Comparison of ENCODE assay signal across 1 cellular context in the genomic region with DNA sequence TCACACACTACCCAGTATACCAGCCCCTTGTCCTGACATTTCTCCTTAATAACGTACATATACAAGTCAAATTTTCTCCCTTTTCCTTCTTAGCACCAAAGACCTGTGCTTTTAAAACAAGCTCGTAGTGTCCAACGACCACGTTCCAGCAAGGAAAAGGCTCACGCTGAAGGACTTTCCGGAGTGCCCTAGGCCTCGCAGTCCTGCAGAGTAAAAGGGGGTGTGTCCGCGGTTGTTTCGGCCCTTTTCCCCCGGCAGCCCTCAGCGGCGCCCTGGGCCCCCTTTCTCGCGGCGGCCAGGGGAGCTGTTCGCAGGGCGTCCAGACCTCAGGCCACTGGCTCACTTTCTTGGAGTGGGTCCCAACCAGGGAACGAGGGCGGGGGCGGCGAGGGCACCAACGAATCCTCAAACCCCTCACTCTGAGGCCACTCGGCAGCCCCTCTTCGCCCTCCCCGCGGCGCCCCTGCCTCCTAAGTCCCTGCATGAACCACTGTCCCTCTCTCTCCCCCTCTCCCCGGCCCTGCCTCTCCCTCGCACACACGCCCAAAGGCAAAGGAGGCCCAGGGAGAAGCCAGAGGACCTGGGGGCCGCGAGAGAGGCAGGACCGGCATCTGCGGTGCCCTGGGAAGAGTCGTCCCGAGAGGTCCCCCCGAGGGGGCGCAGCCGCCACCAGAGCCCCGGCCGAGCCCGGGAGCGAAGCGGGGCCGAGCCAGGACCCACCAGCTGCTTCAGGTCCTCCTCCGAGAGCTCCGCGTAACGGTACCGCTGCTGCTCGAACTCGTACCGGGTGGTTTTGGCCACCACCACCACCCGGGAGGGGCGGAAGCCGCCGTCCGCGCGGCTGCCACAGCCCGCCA.
TF ChIP-seq lines count a peak whose summit lies in the region.

No MANE protein-coding gene starts in this region.

TF ChIP-seq in HepG2, 621 proteins besides CTCF, POLR2A, EP300 and RAD21 (continued from another document and continues in another):
- TF ChIP-seq CC2D1A (CRISPR knock-in tag; IDR thresholded peaks at IDR 0.05) (no peak), KAT7 (CRISPR knock-in tag; IDR thresholded peaks at IDR 0.05; ENCODE audit: borderline replicate concordance) (0 out of 2 replicates have a peak, but pooled peaks have one; percentile 40), ZNF598 (CRISPR knock-in tag; IDR thresholded peaks at IDR 0.05; ENCODE audit: borderline replicate concordance) (0 out of 2 replicates have a peak, but pooled peaks have one; percentile 61), ZNF264 (CRISPR knock-in tag; IDR thresholded peaks at IDR 0.05) (0 out of 2 replicates have a peak, but pooled peaks have one; percentile 13), KDM5B (CRISPR knock-in tag; IDR thresholded peaks at IDR 0.05; ENCODE audit: borderline replicate concordance) (0 out of 2 replicates have a peak, but pooled peaks have one; percentile 2), HNRNPL (IDR thresholded peaks at IDR 0.05; ENCODE audit: low read depth, low read length) (0 out of 2 replicates have a peak, but pooled peaks have one; percentile 36), PHF8 (CRISPR knock-in tag; IDR thresholded peaks at IDR 0.05) (peak; percentile 75), XRCC5 (optimal IDR thresholded peaks at IDR 0.05; ENCODE audit: low read length) (peak; percentile 47), KLF13 (CRISPR knock-in tag; IDR thresholded peaks at IDR 0.05) (peak; percentile 94; the same call in 1 of the 2 replicates), NFKBIZ (CRISPR knock-in tag; IDR thresholded peaks at IDR 0.05) (0 out of 2 replicates have a peak, but pooled peaks have one; percentile 31), CHD2 (IDR thresholded peaks at IDR 0.05; ENCODE audit: low read depth, low read length) (no peak), ZNF292 (CRISPR knock-in tag; IDR thresholded peaks at IDR 0.05; ENCODE audit: borderline replicate concordance, low read depth) (peak; percentile 57), IRF2 (CRISPR knock-in tag; IDR thresholded peaks at IDR 0.05) (0 out of 2 replicates have a peak, but pooled peaks have one; percentile 23), RBFOX2 (IDR thresholded peaks at IDR 0.05; ENCODE audit: low read depth, low read length) (peak; percentile 53), POLR2AphosphoS5 (IDR thresholded peaks at IDR 0.05; ENCODE audit: low read depth, low read length) (0 out of 2 replicates have a peak, but pooled peaks have one; percentile 26), TBX2 (CRISPR knock-in tag; IDR thresholded peaks at IDR 0.05; ENCODE audit: borderline replicate concordance) (peak; percentile 51; the same call in 1 of the 2 replicates), ZNF225 (CRISPR knock-in tag; IDR thresholded peaks at IDR 0.05) (0 out of 2 replicates have a peak, but pooled peaks have one; percentile 47), ZFP90 (CRISPR knock-in tag; IDR thresholded peaks at IDR 0.05; ENCODE audit: borderline replicate concordance) (peak; percentile 45; the same call in 1 of the 2 replicates), POLR2AphosphoS2 (IDR thresholded peaks at IDR 0.05; ENCODE audit: low read depth, low read length) (no peak)
- TF ChIP-seq, protein P1, sequence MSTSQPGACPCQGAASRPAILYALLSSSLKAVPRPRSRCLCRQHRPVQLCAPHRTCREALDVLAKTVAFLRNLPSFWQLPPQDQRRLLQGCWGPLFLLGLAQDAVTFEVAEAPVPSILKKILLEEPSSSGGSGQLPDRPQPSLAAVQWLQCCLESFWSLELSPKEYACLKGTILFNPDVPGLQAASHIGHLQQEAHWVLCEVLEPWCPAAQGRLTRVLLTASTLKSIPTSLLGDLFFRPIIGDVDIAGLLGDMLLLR (CRISPR knock-in tag; IDR thresholded peaks at IDR 0.05) = peak; percentile 46; the same call in 1 of the 2 replicates
- TF ChIP-seq, protein P2, sequence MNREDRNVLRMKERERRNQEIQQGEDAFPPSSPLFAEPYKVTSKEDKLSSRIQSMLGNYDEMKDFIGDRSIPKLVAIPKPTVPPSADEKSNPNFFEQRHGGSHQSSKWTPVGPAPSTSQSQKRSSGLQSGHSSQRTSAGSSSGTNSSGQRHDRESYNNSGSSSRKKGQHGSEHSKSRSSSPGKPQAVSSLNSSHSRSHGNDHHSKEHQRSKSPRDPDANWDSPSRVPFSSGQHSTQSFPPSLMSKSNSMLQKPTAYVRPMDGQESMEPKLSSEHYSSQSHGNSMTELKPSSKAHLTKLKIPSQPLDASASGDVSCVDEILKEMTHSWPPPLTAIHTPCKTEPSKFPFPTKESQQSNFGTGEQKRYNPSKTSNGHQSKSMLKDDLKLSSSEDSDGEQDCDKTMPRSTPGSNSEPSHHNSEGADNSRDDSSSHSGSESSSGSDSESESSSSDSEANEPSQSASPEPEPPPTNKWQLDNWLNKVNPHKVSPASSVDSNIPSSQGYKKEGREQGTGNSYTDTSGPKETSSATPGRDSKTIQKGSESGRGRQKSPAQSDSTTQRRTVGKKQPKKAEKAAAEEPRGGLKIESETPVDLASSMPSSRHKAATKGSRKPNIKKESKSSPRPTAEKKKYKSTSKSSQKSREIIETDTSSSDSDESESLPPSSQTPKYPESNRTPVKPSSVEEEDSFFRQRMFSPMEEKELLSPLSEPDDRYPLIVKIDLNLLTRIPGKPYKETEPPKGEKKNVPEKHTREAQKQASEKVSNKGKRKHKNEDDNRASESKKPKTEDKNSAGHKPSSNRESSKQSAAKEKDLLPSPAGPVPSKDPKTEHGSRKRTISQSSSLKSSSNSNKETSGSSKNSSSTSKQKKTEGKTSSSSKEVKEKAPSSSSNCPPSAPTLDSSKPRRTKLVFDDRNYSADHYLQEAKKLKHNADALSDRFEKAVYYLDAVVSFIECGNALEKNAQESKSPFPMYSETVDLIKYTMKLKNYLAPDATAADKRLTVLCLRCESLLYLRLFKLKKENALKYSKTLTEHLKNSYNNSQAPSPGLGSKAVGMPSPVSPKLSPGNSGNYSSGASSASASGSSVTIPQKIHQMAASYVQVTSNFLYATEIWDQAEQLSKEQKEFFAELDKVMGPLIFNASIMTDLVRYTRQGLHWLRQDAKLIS (CRISPR knock-in tag; IDR thresholded peaks at IDR 0.05) = 0 out of 2 replicates have a peak, but pooled peaks have one; percentile 51
- TF ChIP-seq, protein P3, sequence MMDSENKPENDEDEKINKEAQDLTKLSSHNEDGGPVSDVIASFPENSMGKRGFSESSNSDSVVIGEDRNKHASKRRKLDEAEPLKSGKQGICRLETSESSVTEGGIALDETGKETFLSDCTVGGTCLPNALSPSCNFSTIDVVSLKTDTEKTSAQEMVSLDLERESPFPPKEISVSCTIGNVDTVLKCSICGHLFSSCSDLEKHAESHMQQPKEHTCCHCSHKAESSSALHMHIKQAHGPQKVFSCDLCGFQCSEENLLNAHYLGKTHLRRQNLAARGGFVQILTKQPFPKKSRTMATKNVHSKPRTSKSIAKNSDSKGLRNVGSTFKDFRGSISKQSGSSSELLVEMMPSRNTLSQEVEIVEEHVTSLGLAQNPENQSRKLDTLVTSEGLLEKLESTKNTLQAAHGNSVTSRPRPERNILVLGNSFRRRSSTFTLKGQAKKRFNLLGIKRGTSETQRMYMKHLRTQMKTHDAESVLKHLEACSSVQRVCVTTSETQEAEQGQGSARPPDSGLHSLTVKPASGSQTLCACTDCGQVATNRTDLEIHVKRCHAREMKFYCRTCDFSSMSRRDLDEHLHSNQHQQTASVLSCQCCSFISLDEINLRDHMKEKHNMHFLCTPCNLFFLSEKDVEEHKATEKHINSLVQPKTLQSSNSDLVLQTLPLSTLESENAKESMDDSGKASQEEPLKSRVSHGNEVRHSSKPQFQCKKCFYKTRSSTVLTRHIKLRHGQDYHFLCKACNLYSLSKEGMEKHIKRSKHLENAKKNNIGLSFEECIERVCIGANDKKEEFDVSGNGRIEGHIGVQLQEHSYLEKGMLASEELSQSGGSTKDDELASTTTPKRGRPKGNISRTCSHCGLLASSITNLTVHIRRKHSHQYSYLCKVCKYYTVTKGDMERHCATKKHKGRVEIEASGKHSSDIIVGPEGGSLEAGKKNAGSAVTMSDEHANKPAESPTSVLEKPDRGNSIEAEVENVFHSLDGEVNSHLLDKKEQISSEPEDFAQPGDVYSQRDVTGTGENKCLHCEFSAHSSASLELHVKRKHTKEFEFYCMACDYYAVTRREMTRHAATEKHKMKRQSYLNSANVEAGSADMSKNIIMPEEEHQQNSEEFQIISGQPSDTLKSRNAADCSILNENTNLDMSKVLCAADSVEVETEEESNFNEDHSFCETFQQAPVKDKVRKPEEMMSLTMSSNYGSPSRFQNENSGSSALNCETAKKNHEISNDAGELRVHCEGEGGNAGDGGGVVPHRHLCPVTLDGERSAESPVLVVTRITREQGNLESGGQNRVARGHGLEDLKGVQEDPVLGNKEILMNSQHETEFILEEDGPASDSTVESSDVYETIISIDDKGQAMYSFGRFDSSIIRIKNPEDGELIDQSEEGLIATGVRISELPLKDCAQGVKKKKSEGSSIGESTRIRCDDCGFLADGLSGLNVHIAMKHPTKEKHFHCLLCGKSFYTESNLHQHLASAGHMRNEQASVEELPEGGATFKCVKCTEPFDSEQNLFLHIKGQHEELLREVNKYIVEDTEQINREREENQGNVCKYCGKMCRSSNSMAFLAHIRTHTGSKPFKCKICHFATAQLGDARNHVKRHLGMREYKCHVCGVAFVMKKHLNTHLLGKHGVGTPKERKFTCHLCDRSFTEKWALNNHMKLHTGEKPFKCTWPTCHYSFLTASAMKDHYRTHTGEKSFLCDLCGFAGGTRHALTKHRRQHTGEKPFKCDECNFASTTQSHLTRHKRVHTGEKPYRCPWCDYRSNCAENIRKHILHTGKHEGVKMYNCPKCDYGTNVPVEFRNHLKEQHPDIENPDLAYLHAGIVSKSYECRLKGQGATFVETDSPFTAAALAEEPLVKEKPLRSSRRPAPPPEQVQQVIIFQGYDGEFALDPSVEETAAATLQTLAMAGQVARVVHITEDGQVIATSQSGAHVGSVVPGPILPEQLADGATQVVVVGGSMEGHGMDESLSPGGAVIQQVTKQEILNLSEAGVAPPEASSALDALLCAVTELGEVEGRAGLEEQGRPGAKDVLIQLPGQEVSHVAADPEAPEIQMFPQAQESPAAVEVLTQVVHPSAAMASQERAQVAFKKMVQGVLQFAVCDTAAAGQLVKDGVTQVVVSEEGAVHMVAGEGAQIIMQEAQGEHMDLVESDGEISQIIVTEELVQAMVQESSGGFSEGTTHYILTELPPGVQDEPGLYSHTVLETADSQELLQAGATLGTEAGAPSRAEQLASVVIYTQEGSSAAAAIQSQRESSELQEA (CRISPR knock-in tag; IDR thresholded peaks at IDR 0.05; ENCODE audit: not compliant biosample characterization) = peak; percentile 58
- TF ChIP-seq, protein P4, sequence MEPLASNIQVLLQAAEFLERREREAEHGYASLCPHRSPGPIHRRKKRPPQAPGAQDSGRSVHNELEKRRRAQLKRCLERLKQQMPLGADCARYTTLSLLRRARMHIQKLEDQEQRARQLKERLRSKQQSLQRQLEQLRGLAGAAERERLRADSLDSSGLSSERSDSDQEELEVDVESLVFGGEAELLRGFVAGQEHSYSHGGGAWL (CRISPR knock-in tag; IDR thresholded peaks at IDR 0.05) = peak; percentile 53; the same call in 1 of the 2 replicates
- TF ChIP-seq, protein P5, sequence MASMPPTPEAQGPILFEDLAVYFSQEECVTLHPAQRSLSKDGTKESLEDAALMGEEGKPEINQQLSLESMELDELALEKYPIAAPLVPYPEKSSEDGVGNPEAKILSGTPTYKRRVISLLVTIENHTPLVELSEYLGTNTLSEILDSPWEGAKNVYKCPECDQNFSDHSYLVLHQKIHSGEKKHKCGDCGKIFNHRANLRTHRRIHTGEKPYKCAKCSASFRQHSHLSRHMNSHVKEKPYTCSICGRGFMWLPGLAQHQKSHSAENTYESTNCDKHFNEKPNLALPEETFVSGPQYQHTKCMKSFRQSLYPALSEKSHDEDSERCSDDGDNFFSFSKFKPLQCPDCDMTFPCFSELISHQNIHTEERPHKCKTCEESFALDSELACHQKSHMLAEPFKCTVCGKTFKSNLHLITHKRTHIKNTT (CRISPR knock-in tag; IDR thresholded peaks at IDR 0.05) = no peak
- TF ChIP-seq, protein P6, sequence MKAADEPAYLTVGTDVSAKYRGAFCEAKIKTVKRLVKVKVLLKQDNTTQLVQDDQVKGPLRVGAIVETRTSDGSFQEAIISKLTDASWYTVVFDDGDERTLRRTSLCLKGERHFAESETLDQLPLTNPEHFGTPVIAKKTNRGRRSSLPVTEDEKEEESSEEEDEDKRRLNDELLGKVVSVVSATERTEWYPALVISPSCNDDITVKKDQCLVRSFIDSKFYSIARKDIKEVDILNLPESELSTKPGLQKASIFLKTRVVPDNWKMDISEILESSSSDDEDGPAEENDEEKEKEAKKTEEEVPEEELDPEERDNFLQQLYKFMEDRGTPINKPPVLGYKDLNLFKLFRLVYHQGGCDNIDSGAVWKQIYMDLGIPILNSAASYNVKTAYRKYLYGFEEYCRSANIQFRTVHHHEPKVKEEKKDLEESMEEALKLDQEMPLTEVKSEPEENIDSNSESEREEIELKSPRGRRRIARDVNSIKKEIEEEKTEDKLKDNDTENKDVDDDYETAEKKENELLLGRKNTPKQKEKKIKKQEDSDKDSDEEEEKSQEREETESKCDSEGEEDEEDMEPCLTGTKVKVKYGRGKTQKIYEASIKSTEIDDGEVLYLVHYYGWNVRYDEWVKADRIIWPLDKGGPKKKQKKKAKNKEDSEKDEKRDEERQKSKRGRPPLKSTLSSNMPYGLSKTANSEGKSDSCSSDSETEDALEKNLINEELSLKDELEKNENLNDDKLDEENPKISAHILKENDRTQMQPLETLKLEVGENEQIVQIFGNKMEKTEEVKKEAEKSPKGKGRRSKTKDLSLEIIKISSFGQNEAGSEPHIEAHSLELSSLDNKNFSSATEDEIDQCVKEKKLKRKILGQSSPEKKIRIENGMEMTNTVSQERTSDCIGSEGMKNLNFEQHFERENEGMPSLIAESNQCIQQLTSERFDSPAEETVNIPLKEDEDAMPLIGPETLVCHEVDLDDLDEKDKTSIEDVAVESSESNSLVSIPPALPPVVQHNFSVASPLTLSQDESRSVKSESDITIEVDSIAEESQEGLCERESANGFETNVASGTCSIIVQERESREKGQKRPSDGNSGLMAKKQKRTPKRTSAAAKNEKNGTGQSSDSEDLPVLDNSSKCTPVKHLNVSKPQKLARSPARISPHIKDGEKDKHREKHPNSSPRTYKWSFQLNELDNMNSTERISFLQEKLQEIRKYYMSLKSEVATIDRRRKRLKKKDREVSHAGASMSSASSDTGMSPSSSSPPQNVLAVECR (CRISPR knock-in tag; IDR thresholded peaks at IDR 0.05; ENCODE audit: borderline replicate concordance) = peak; percentile 63
- TF ChIP-seq, protein P7, sequence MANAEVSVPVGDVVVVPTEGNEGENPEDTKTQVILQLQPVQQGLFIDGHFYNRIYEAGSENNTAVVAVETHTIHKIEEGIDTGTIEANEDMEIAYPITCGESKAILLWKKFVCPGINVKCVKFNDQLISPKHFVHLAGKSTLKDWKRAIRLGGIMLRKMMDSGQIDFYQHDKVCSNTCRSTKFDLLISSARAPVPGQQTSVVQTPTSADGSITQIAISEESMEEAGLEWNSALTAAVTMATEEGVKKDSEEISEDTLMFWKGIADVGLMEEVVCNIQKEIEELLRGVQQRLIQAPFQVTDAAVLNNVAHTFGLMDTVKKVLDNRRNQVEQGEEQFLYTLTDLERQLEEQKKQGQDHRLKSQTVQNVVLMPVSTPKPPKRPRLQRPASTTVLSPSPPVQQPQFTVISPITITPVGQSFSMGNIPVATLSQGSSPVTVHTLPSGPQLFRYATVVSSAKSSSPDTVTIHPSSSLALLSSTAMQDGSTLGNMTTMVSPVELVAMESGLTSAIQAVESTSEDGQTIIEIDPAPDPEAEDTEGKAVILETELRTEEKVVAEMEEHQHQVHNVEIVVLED (CRISPR knock-in tag; IDR thresholded peaks at IDR 0.05; ENCODE audit: borderline replicate concordance) = 0 out of 2 replicates have a peak, but pooled peaks have one; percentile 19
